In the genomic region with DNA sequence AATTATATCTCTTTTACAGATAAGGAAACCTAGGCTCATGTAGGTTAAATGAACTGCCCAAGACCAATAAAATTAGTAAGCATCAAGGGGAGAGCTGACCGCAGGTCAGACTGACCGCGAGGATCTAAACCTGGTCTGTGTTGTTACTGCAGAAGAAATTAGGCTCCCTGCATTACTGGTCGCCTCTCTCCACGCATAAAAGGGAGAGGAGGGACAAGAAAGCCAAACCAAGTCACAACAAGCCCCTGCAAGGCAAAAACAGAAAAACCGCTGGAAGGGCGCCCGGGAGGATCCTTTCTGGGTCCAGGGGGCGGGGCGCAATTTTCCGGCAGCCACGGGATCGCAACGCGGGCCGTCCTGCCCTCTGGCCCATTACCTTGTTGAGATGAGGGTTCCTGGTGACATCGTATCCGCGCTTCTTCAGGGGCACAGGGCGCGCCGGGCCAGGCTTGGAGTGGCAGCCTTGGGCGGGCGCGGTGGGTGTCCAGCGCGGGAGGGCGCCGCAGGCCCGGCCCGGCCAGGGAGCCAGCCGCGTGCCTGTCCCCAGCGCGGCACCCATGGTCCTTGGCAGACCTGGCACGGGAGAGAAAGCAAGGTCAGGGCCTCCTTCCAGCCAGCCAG, we compare ENCODE assay signal across 8 cellular contexts. TPM values are rescaled to one million over a fixed set of nuclear protein-coding genes. Genes with fewer than 3 reads are reported as not detected.
DNase-seq lines count a peak whose midpoint lies in the region; ATAC-seq and TF ChIP-seq lines count a peak whose summit lies in the region.

No MANE protein-coding gene starts in this region.

- intact Hi-C loops in transverse colon (cut with DNase I; ENCODE audit: low total_unique reads), result no loop called here

- H3K9ac ChIP-seq in mucosa of stomach (ENCODE audit: low read length), result peak overlapping the region; percentile 76

- peak; percentile 35 for ATAC-seq in HG03175 (IDR thresholded peaks at IDR 0.05; ENCODE audit: unreplicated experiment)
- peak; percentile 51 for ATAC-seq in esophagus mucosa
- ATAC-seq in HG02759 (IDR thresholded peaks at IDR 0.05; ENCODE audit: unreplicated experiment), result no peak

- in situ Hi-C loops in transverse colon (cut with MboI; ENCODE audit: low pct_ligation_motif_present in 1 of 4, low pct_unique_long_range_greater_than_20kb in 1 of 4, low sequenced_read_pairs in 3 of 4), result no loop called here

- H3K4me3 ChIP-seq in WERI-Rb-1 (ENCODE audit: low read depth, low read length) (peak overlapping the region; percentile 68), mucosa of stomach (ENCODE audit: low read length) (peak overlapping the region; percentile 82), transverse colon (peak overlapping the region; percentile 57 to 67 (median 63))

- TF ChIP-seq CTCF in WERI-Rb-1 (IDR thresholded peaks at IDR 0.05; ENCODE audit: low read depth, low read length) (no peak), transverse colon (IDR thresholded peaks at IDR 0.05) (no peak)

- H3K9me3 ChIP-seq in WERI-Rb-1 (ENCODE audit: severe bottlenecking), result no peaks in the 10 kb centered on the region
- no peaks in the 10 kb centered on the region for H3K9me3 ChIP-seq in mucosa of stomach (ENCODE audit: control insufficient read depth, low read length)
- no peaks in the 10 kb centered on the region for H3K9me3 ChIP-seq in transverse colon

- H3K4me1 ChIP-seq in mucosa of stomach (ENCODE audit: control insufficient read depth, insufficient read depth, low read length), result peaks cover 26% of the 10 kb centered on the region
- H3K4me1 ChIP-seq in transverse colon, result peaks cover 29 to 67% (median 56%) of the 10 kb centered on the region in 4 donors

- TF ChIP-seq EP300 in transverse colon (IDR thresholded peaks at IDR 0.05; ENCODE audit: low read depth), result no peak

- H3K27me3 ChIP-seq in WERI-Rb-1 (ENCODE audit: insufficient read depth, low read depth, severe bottlenecking), result no peaks in the 10 kb centered on the region
- no peaks in the 10 kb centered on the region for H3K27me3 ChIP-seq in mucosa of stomach (ENCODE audit: control insufficient read depth, insufficient read depth, low read length)
- no peaks in the 10 kb centered on the region for H3K27me3 ChIP-seq in transverse colon

- DNase-seq in Daoy (ENCODE audit: low read depth) (peak; percentile 75), WERI-Rb-1 (peak; percentile 65), transverse colon (peak; percentile 82), DMS153 (lab: John Stamatoyannopoulos, UW) (no peak)

- peak overlapping the region; percentile 97 for H3K27ac ChIP-seq in WERI-Rb-1
- peak overlapping the region; percentile 92 to 93 (median 92) for H3K27ac ChIP-seq in transverse colon

- H3K36me3 ChIP-seq in WERI-Rb-1 (peaks cover 27% of the 10 kb centered on the region), mucosa of stomach (ENCODE audit: control insufficient read depth, insufficient read depth, low read length) (no peaks in the 10 kb centered on the region), transverse colon (no peaks in the 10 kb centered on the region)

- WGBS in transverse colon (ENCODE audit: low coverage in 1 of 2), 2 donors, result 0 to 1% methylated on average over 3 to 32 of the region's 36 CpGs

- TF ChIP-seq POLR2A in transverse colon (IDR thresholded peaks at IDR 0.05), result no peak

RNA-seq across cellular contexts. Expression of a gene that starts 0.9 kb away (rescaled TPM):
- 29.8 and 33.8 TPM in 2 replicates for total RNA-seq in Daoy (2014; rRNA removed; shearing (Covaris generic))
- 1.8 TPM for total RNA-seq in esophagus mucosa
- total RNA-seq in transverse colon, result 100 to 1,000 TPM in 2 of 4 donors, 10 to 100 TPM in 2; 91.8 to 258 (median 116) TPM

Comparison
In these comparisons a context has a peak if more than half of its experiments do, and no peak if none do; other contexts are left out.
1. RNA of a gene that starts 0.9 kb away (total RNA-seq): 91.8 to 258 TPM in transverse colon and 29.8 to 33.8 TPM in Daoy; 1.8 TPM in esophagus mucosa (single experiment); every median in the first group is over 10 times any median in the second.
2. Peak in every context shown above with its lines, with median percentiles within 50 percentile points of each other: H3K4me3 ChIP-seq.